24 cellular contexts compared by ENCODE assay signal in genomic region chr14:30252800-30253425, GRCh38.
A peak's percentile ranks its signal among the peaks of the same experiment; 100 is the strongest.
DNase-seq lines count a peak whose midpoint lies in the region; ATAC-seq and TF ChIP-seq lines count a peak whose summit lies in the region.
"Had no signal": no experiment of that assay in that cellular context is flagged by ENCODE, and none has a peak within 500 bp of the region (broad histone marks: within the 10 kb centered on the region; RNA-seq: fewer than 3 reads in every experiment).

No MANE protein-coding gene starts in this region.

- no peak for TF ChIP-seq POLR2A in sigmoid colon (IDR thresholded peaks at IDR 0.05)
- no peak for TF ChIP-seq POLR2A in thyroid gland (IDR thresholded peaks at IDR 0.05)

- H3K4me2 ChIP-seq in mesenchymal stem cell (ENCODE audit: low read length, poor library complexity, severe bottlenecking) = no peak overlapping the region
- H3K4me2 ChIP-seq: BLaER1 had no signal

- no peak overlapping the region for H2BK12ac ChIP-seq in mesenchymal stem cell (ENCODE audit: low read length in 2 of 2)

- no peak overlapping the region for H3K18ac ChIP-seq in mesenchymal stem cell (ENCODE audit: low read depth in 1 of 2, low read length in 2 of 2)

- no peak overlapping the region for H4K8ac ChIP-seq in mesenchymal stem cell (ENCODE audit: low read length)

- no peak overlapping the region for H3K4me3 ChIP-seq in RWPE2 (ENCODE audit: severe bottlenecking)
- H3K4me3 ChIP-seq in mesenchymal stem cell (ENCODE audit: insufficient read depth in 1 of 2, low read depth in 1 of 2, low read length in 2 of 2) = no peak overlapping the region
- H3K4me3 ChIP-seq in sigmoid colon = no peak overlapping the region
- H3K4me3 ChIP-seq in thyroid gland (replicated peaks in 1 of 3) = no peak overlapping the region
- H3K4me3 ChIP-seq: BLaER1, cardiac muscle cell, heart left ventricle, SJSA1, spleen, testis, vagina had no signal

- H3K14ac ChIP-seq in mesenchymal stem cell (ENCODE audit: low read length in 2 of 2) = no peak overlapping the region

- no peak overlapping the region for H2BK120ac ChIP-seq in mesenchymal stem cell (ENCODE audit: low read depth, low read length)

- H3K4me1 ChIP-seq in RWPE2 (ENCODE audit: insufficient read depth, poor library complexity, severe bottlenecking) (peaks cover 11% of the 10 kb centered on the region), mesenchymal stem cell (ENCODE audit: control insufficient read depth, insufficient read depth, low read depth, low read length) (no peaks in the 10 kb centered on the region), sigmoid colon (no peaks in the 10 kb centered on the region), thyroid gland (peaks cover 0 to 4% of the 10 kb centered on the region in 2 donors)
- H3K4me1 ChIP-seq: BLaER1, heart left ventricle, SJSA1, spleen, testis, vagina had no signal

- H4K91ac ChIP-seq in mesenchymal stem cell (ENCODE audit: low read length) = no peak overlapping the region

- no peak overlapping the region for H3K4ac ChIP-seq in mesenchymal stem cell (ENCODE audit: low read depth in 1 of 2, low read length in 2 of 2)

- intact Hi-C loops in sigmoid colon (cut with DNase I) = no loop called here
- intact Hi-C loops in thyroid gland (cut with DNase I) = no loop called here

- ATAC-seq in RWPE2 (ENCODE audit: low read depth) (peak; percentile 85), HG02610 (IDR thresholded peaks at IDR 0.05; ENCODE audit: unreplicated experiment) (no peak)
- ATAC-seq: heart left ventricle; left cardiac atrium; naive thymus-derived CD4-positive, alpha-beta T cell; stimulated activated effector memory CD8-positive, alpha-beta T cell treated with anti-CD3 and anti-CD28 coated beads, Interleukin-12 subunit alpha, Interleukin-12 subunit beta, amount 100 ng/mL, for 72 hours had no signal

- H3K79me1 ChIP-seq in mesenchymal stem cell (replicated peaks; ENCODE audit: low read length, poor library complexity, severe bottlenecking) = no peaks in the 10 kb centered on the region

- no peaks in the 10 kb centered on the region for H3K36me3 ChIP-seq in RWPE2 (ENCODE audit: low read depth)
- no peaks in the 10 kb centered on the region for H3K36me3 ChIP-seq in mesenchymal stem cell (ENCODE audit: control insufficient read depth in 1 of 2, insufficient read depth in 2 of 2, low read depth in 1 of 2, low read length in 2 of 2)
- H3K36me3 ChIP-seq in sigmoid colon = no peaks in the 10 kb centered on the region
- no peaks in the 10 kb centered on the region for H3K36me3 ChIP-seq in thyroid gland
- H3K36me3 ChIP-seq: BLaER1, cardiac muscle cell, heart left ventricle, SJSA1, spleen, vagina had no signal

- DNase-seq in COLO829 (ENCODE audit: low spot score) (peak; percentile 57), RWPE2 (ENCODE audit: low spot score) (no peak), epithelial cell of prostate (ENCODE audit: low read depth, low spot score) (peak; percentile 16), mesenchymal stem cell (peak; percentile 7), sigmoid colon (no peak), NCI-H748 (lab: John Stamatoyannopoulos, UW; ENCODE audit: unreplicated experiment) (no peak), thyroid gland (no peak)
- DNase-seq: activated effector memory CD4-positive, alpha-beta T cell treated with anti-CD3 and anti-CD28 coated beads, Interleukin-2, amount 50 U/mL, for 16 hours; cortex of kidney; HCEC 1CT; heart left ventricle; left cardiac atrium; naive thymus-derived CD4-positive, alpha-beta T cell; NCI-H1436; NCI-H524 treated with DMSO at 0.1 percent for 48 hours; spleen; stimulated activated CD4-positive, alpha-beta T cell treated with anti-CD3 and anti-CD28 coated beads, Interleukin-2, amount 100 ng/mL, for 48 hours; testis had no signal

- 29% methylated on average over 1 of the region's 2 CpGs for WGBS in mesenchymal stem cell
- WGBS in sigmoid colon, 2 donors = 43 to 57% methylated on average over 2 of the region's 2 CpGs
- 71 to 75% methylated on average over 2 of the region's 2 CpGs for WGBS in thyroid gland, 2 donors

- H3K9ac ChIP-seq in mesenchymal stem cell (ENCODE audit: low read length) = peak overlapping the region; percentile 42
- H3K9ac ChIP-seq: BLaER1 had no signal

- TF ChIP-seq CTCF in RWPE2 (IDR thresholded peaks at IDR 0.05; ENCODE audit: poor library complexity, severe bottlenecking) (no peak), sigmoid colon (IDR thresholded peaks at IDR 0.05) (no peak), thyroid gland (IDR thresholded peaks at IDR 0.05) (no peak)

- H3K27me3 ChIP-seq in RWPE2 (ENCODE audit: insufficient read depth, poor library complexity, severe bottlenecking) (no peaks in the 10 kb centered on the region), mesenchymal stem cell (ENCODE audit: control insufficient read depth in 1 of 2, insufficient read depth in 1 of 2, low read length in 2 of 2) (no peaks in the 10 kb centered on the region), sigmoid colon (no peaks in the 10 kb centered on the region), thyroid gland (no peaks in the 10 kb centered on the region)
- H3K27me3 ChIP-seq: BLaER1, cardiac muscle cell, heart left ventricle, SJSA1, spleen, testis, vagina had no signal

- no peak overlapping the region for H2AFZ ChIP-seq in mesenchymal stem cell (ENCODE audit: low read depth, low read length)

- H2BK15ac ChIP-seq in mesenchymal stem cell (ENCODE audit: low read depth, poor library complexity, severe bottlenecking) = no peak overlapping the region

- H2AK5ac ChIP-seq in mesenchymal stem cell (ENCODE audit: low read length, severe bottlenecking) = no peak overlapping the region

- H2BK5ac ChIP-seq in mesenchymal stem cell (ENCODE audit: low read depth, low read length, poor library complexity, severe bottlenecking) = no peak overlapping the region

- H3K9me3 ChIP-seq in RWPE2 (ENCODE audit: severe bottlenecking) (no peaks in the 10 kb centered on the region), mesenchymal stem cell (ENCODE audit: control insufficient read depth, low read length) (no peaks in the 10 kb centered on the region), sigmoid colon (no peaks in the 10 kb centered on the region), thyroid gland (no peaks in the 10 kb centered on the region)
- H3K9me3 ChIP-seq: BLaER1, SJSA1, testis, vagina had no signal

- no peak overlapping the region for H3K27ac ChIP-seq in RWPE2 (ENCODE audit: poor library complexity, severe bottlenecking)
- peak overlapping the region; percentile 25 for H3K27ac ChIP-seq in epithelial cell of prostate
- no peak overlapping the region for H3K27ac ChIP-seq in mesenchymal stem cell (ENCODE audit: low read length, poor library complexity, severe bottlenecking)
- no peak overlapping the region for H3K27ac ChIP-seq in sigmoid colon
- H3K27ac ChIP-seq in thyroid gland = no peak overlapping the region
- H3K27ac ChIP-seq: BLaER1, cardiac muscle cell, heart left ventricle, SJSA1, spleen, testis, vagina had no signal

- no peak for TF ChIP-seq EP300 in sigmoid colon (IDR thresholded peaks at IDR 0.05)

- H3K23ac ChIP-seq in mesenchymal stem cell (ENCODE audit: low read length in 2 of 2) = no peak overlapping the region

Comparison
In these comparisons a context has a peak if more than half of its experiments do, and no peak if none do; other contexts are left out.
1. DNase-seq: peak in COLO829 (single experiment), epithelial cell of prostate (single experiment) and mesenchymal stem cell (single experiment); none in RWPE2 (single experiment), sigmoid colon (single experiment), NCI-H748 (single experiment) and thyroid gland (0 of 2).